ENCODE assay signal across 18 cellular contexts in the genomic region with DNA sequence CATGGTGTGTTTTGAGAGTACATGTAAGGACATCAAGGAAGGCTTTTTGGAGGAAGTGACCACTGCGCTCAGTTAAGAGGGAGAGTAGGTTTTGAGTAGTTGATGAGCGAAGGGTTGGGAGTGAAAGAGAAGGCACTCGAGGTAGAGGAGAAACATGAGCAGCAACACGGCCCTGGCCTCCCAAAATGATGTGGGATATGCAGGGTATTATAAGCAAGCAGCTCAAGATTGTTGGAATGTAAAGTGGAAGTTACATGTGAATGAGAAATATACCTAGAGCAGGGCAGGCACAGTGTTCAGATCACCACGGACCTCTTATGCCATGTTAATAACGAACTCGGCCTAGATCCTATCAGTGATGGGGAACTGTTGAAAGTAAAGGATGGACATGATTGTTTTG. TPM values are rescaled to one million over a fixed set of nuclear protein-coding genes. Genes with fewer than 3 reads are reported as not detected.
DNase-seq lines count a peak whose midpoint lies in the region; ATAC-seq and TF ChIP-seq lines count a peak whose summit lies in the region.
"Had no signal": no experiment of that assay in that cellular context is flagged by ENCODE, and none has a peak within 500 bp of the region (broad histone marks: within the 10 kb centered on the region; RNA-seq: fewer than 3 reads in every experiment).

No MANE protein-coding gene starts in this region.

- intact Hi-C loops in activated naive CD4-positive, alpha-beta T cell treated with anti-CD3 and anti-CD28 coated beads for 36 hours (cut with micrococcal nuclease) = loop anchor here (5.0 kb wide), 1 partner anchor 1766 kb away; the partner anchor contains the start of gene EMP1

- peak overlapping the region; percentile 100 for H3K27ac Mint-ChIP-seq in activated naive CD4-positive, alpha-beta T cell treated with anti-CD3 and anti-CD28 coated beads for 36 hours
- peak overlapping the region; percentile 91 for H3K27ac Mint-ChIP-seq in activated naive CD8-positive, alpha-beta T cell treated with anti-CD3 and anti-CD28 coated beads, Interleukin-2, amount 50 U/mL, for 24 hours
- peak overlapping the region; percentile 67 for H3K27ac Mint-ChIP-seq in stimulated activated naive B cell treated with anti-CD40 and anti-IgM and Interleukin-4, amounts not matched to agents 10 μg/mL and 1 μg/mL and 100 μg/mL, for 72 hours
- H3K27ac Mint-ChIP-seq: nephron had no signal

- CTCF ChIA-PET in activated naive CD4-positive, alpha-beta T cell treated with anti-CD3 and anti-CD28 coated beads for 36 hours (lab: Charles Lee) = interaction anchor here (0.7 kb wide), 1 partner anchor 37 kb away, joined by 3 read pairs; no protein-coding TSS in a partner anchor

- H3K9me3 Mint-ChIP-seq in activated naive CD4-positive, alpha-beta T cell treated with anti-CD3 and anti-CD28 coated beads for 36 hours = no peaks in the 10 kb centered on the region
- H3K9me3 Mint-ChIP-seq in activated naive CD8-positive, alpha-beta T cell treated with anti-CD3 and anti-CD28 coated beads, Interleukin-2, amount 50 U/mL, for 24 hours = no peaks in the 10 kb centered on the region
- no peaks in the 10 kb centered on the region for H3K9me3 Mint-ChIP-seq in stimulated activated naive B cell treated with anti-CD40 and anti-IgM and Interleukin-4, amounts not matched to agents 10 μg/mL and 1 μg/mL and 100 μg/mL, for 72 hours
- H3K9me3 Mint-ChIP-seq: nephron had no signal

- H3K4me3 Mint-ChIP-seq in activated naive CD4-positive, alpha-beta T cell treated with anti-CD3 and anti-CD28 coated beads for 36 hours = peak overlapping the region; percentile 19
- peak overlapping the region; percentile 10 for H3K4me3 Mint-ChIP-seq in activated naive CD8-positive, alpha-beta T cell treated with anti-CD3 and anti-CD28 coated beads, Interleukin-2, amount 50 U/mL, for 24 hours
- H3K4me3 Mint-ChIP-seq in stimulated activated naive B cell treated with anti-CD40 and anti-IgM and Interleukin-4, amounts not matched to agents 10 μg/mL and 1 μg/mL and 100 μg/mL, for 72 hours = no peak overlapping the region
- H3K4me3 Mint-ChIP-seq: nephron had no signal

- TF ChIP-seq CTCF in NB4 (IDR thresholded peaks at IDR 0.05; ENCODE audit: low read depth, low read length) = no peak

- no peak overlapping the region for H3K27ac ChIP-seq in caudate nucleus (ENCODE audit: low read depth, low read length)

- no peak for ATAC-seq in activated naive CD8-positive, alpha-beta T cell treated with anti-CD3 and anti-CD28 coated beads, Interleukin-2, amount 50 U/mL, for 24 hours
- ATAC-seq in stimulated activated naive B cell treated with anti-CD40 and anti-IgM and Interleukin-4, amounts not matched to agents 10 μg/mL and 1 μg/mL and 100 μg/mL, for 72 hours (replicated peaks) = no peak
- ATAC-seq in GM19455 (IDR thresholded peaks at IDR 0.05; ENCODE audit: unreplicated experiment) (no peak), HG03139 (IDR thresholded peaks at IDR 0.05; ENCODE audit: unreplicated experiment) (no peak)

- TF ChIP-seq POLR2A in NB4 (IDR thresholded peaks at IDR 0.05; ENCODE audit: extremely low read depth, insufficient read length) = no peak

- H3K36me3 Mint-ChIP-seq in activated naive CD4-positive, alpha-beta T cell treated with anti-CD3 and anti-CD28 coated beads for 36 hours (ENCODE audit: low read depth) = peaks cover 23% of the 10 kb centered on the region
- H3K36me3 Mint-ChIP-seq in activated naive CD8-positive, alpha-beta T cell treated with anti-CD3 and anti-CD28 coated beads, Interleukin-2, amount 50 U/mL, for 24 hours (ENCODE audit: low read depth) = peaks cover 6% of the 10 kb centered on the region
- H3K36me3 Mint-ChIP-seq in stimulated activated naive B cell treated with anti-CD40 and anti-IgM and Interleukin-4, amounts not matched to agents 10 μg/mL and 1 μg/mL and 100 μg/mL, for 72 hours = peaks cover 4 to 8% of the 10 kb centered on the region in 2 donors

- H3K27me3 Mint-ChIP-seq in activated naive CD4-positive, alpha-beta T cell treated with anti-CD3 and anti-CD28 coated beads for 36 hours (ENCODE audit: low read depth) = no peaks in the 10 kb centered on the region
- H3K27me3 Mint-ChIP-seq in activated naive CD8-positive, alpha-beta T cell treated with anti-CD3 and anti-CD28 coated beads, Interleukin-2, amount 50 U/mL, for 24 hours = no peaks in the 10 kb centered on the region
- H3K27me3 Mint-ChIP-seq in stimulated activated naive B cell treated with anti-CD40 and anti-IgM and Interleukin-4, amounts not matched to agents 10 μg/mL and 1 μg/mL and 100 μg/mL, for 72 hours = no peaks in the 10 kb centered on the region

- H3K4me1 Mint-ChIP-seq in activated naive CD4-positive, alpha-beta T cell treated with anti-CD3 and anti-CD28 coated beads for 36 hours (ENCODE audit: low read depth) = peaks cover 46% of the 10 kb centered on the region
- H3K4me1 Mint-ChIP-seq in activated naive CD8-positive, alpha-beta T cell treated with anti-CD3 and anti-CD28 coated beads, Interleukin-2, amount 50 U/mL, for 24 hours = peaks cover 57% of the 10 kb centered on the region
- peaks cover 23 to 44% of the 10 kb centered on the region in 2 donors for H3K4me1 Mint-ChIP-seq in stimulated activated naive B cell treated with anti-CD40 and anti-IgM and Interleukin-4, amounts not matched to agents 10 μg/mL and 1 μg/mL and 100 μg/mL, for 72 hours

- H3K4me3 ChIP-seq in NB4 (ENCODE audit: low read depth, low read length) = peak overlapping the region; percentile 98

- no peak for DNase-seq in activated naive CD4-positive, alpha-beta T cell treated with anti-CD3 and anti-CD28 coated beads for 36 hours
- no peak for DNase-seq in activated naive CD4-positive, alpha-beta T cell treated with anti-CD3 and anti-CD28 coated beads, Interleukin-2, amount 50 U/mL, for 16 hours
- DNase-seq in NB4 (ENCODE audit: low read depth) (no peak), caudate nucleus (lab: John Stamatoyannopoulos, UW) (no peak)
- DNase-seq in activated naive CD8-positive, alpha-beta T cell treated with anti-CD3 and anti-CD28 coated beads, Interleukin-2, amount 50 U/mL, for 24 hours = no peak
- DNase-seq in stimulated activated naive B cell treated with anti-CD40 and anti-IgM and Interleukin-4, amounts not matched to agents 10 μg/mL and 1 μg/mL and 100 μg/mL, for 72 hours = no peak
- DNase-seq: NCI-H2029 treated with DMSO at 0.1 percent for 48 hours, RPMI8226 had no signal

RNA-seq across cellular contexts. Expression of gene ARHGDIB, which starts 2.1 kb away (rescaled TPM):
- total RNA-seq in activated naive CD4-positive, alpha-beta T cell treated with anti-CD3 and anti-CD28 coated beads for 36 hours = 100 to 1,000 TPM; 663 to 730 TPM

RNA-seq across cellular contexts. Expression of gene PDE6H, which starts 9.3 kb away (rescaled TPM):
- not detected for total RNA-seq in activated naive CD4-positive, alpha-beta T cell treated with anti-CD3 and anti-CD28 coated beads for 36 hours
- total RNA-seq: cardiac septum; fibroblast of villous mesenchyme; H1; lower leg skin; MCF 10A; renal cortical epithelial cell; T-helper 2 cell treated with Interferon-gamma antibody and Interleukin-4, amounts not matched to agents 100 ng/mL and 5 ng/mL, for 36 hours had no signal

RNA-seq across cellular contexts. Expression of gene ERP27, which starts 25.2 kb away (rescaled TPM):
- 1 to 10 TPM; 1.0 to 1.2 TPM for total RNA-seq in activated naive CD4-positive, alpha-beta T cell treated with anti-CD3 and anti-CD28 coated beads for 36 hours
- total RNA-seq: fibroblast of villous mesenchyme, H1, MCF 10A had no signal

Comparison
In these comparisons a context has a peak if more than half of its experiments do, and no peak if none do; other contexts are left out.
1. H3K4me3 Mint-ChIP-seq: peak in activated naive CD4-positive, alpha-beta T cell treated with anti-CD3 and anti-CD28 coated beads for 36 hours (single experiment) and activated naive CD8-positive, alpha-beta T cell treated with anti-CD3 and anti-CD28 coated beads, Interleukin-2, amount 50 U/mL, for 24 hours (single experiment); none in stimulated activated naive B cell treated with anti-CD40 and anti-IgM and Interleukin-4, amounts not matched to agents 10 μg/mL and 1 μg/mL and 100 μg/mL, for 72 hours (0 of 2).
2. Peak in every context shown above with its lines, with median percentiles within 50 percentile points of each other: H3K27ac Mint-ChIP-seq.